In the genomic region with DNA sequence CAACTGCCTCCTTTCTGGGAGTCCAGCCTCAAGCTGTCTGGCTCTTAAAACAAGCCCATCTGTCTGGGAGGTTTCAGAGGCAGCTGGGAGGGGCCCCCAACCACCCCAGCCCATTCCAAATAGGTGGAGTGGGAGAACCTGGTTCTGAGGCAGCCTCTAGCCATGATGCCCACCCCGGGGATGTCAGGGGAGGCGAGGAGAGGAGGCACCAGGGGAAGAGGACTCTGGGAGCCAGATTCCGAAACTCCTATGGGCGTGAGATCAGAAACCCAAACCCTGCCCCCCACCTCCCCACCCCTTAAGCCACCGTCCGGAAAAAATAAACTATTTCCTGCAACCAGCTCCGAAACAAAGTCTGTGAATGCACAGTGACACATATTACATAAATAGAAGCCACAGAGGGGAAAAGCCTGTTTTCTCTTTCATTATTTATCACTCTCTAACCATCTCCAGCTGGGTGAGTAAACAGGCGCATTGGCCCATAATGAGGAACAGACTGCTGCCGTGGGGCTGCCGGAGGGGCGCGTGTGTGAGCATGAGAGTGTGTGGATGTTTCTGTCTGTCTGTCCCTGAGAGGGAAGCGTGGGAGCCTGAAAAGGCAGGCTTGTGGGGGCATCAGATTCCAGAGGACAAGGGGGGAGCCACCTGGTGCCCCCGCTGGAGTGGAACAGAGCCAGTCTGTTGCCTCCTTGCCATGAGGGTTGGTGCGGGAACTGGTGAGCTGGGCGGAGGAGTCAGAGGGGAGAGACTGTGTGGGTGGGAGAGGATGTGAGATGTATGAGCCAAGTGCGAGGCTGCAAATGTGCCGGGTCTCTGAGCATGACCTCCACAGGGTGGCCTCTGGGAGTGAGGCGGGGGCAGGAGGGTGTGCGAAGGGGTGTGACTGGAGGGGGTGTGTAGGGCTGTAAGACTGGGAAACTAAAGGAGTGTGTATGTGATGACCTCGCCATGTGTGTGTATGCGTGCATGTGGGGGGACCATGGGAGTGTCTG, we compare ENCODE assay signal across 8 cellular contexts. TPM values are rescaled to one million over a fixed set of nuclear protein-coding genes. Genes with fewer than 3 reads are reported as not detected.
DNase-seq lines count a peak whose midpoint lies in the region; ATAC-seq and TF ChIP-seq lines count a peak whose summit lies in the region.

No MANE protein-coding gene starts in this region.

- H3K4me1 ChIP-seq in KMS-11 (ENCODE audit: low read depth, poor library complexity, severe bottlenecking), result peaks cover 17% of the 10 kb centered on the region

- H3K79me2 ChIP-seq in KMS-11 (ENCODE audit: insufficient read depth, low read depth), result no peaks in the 10 kb centered on the region

- H3K27me3 Mint-ChIP-seq in activated CD4-positive, alpha-beta T cell treated with anti-CD3 and anti-CD28 coated beads, Interleukin-2, amount 10 ng/mL, durations not matched to agents 7 days and 5 days, result peaks cover 57% of the 10 kb centered on the region

- H3K9ac ChIP-seq in KMS-11, result no peak overlapping the region

- POLR2A ChIA-PET in activated CD4-positive, alpha-beta T cell treated with anti-CD3 and anti-CD28 coated beads, Interleukin-2, amount 10 ng/mL, durations not matched to agents 7 days and 5 days (lab: Charles Lee), result interaction anchor here (0.7 kb wide), 1 partner anchor 65 kb away, joined by 3 read pairs; no protein-coding TSS in a partner anchor

- H3K27ac Mint-ChIP-seq in activated CD4-positive, alpha-beta T cell treated with anti-CD3 and anti-CD28 coated beads, Interleukin-2, amount 10 ng/mL, durations not matched to agents 7 days and 5 days, result peak overlapping the region; percentile 81

- peak; percentile 85 for DNase-seq in GM12864 (ENCODE audit: low read depth)
- peak; percentile 61 for DNase-seq in activated CD4-positive, alpha-beta T cell treated with anti-CD3 and anti-CD28 coated beads, Interleukin-2, amount 10 ng/mL, durations not matched to agents 7 days and 5 days
- peak; percentile 36 for DNase-seq in epidermal melanocyte (ENCODE audit: insufficient read length, low spot score)
- peak; percentile 80 for DNase-seq in stimulated activated CD4-positive, alpha-beta T cell treated with anti-CD3 and anti-CD28 coated beads, Interleukin-4, amount 100 ng/mL, for 1 hour
- no peak for DNase-seq in SW 1271 (lab: John Stamatoyannopoulos, UW)
- DNase-seq in COLO829 (ENCODE audit: low spot score), result no peak

- peak overlapping the region; percentile 36 for H3K4me2 ChIP-seq in KMS-11

- peaks cover 31% of the 10 kb centered on the region for H3K4me1 Mint-ChIP-seq in activated CD4-positive, alpha-beta T cell treated with anti-CD3 and anti-CD28 coated beads, Interleukin-2, amount 10 ng/mL, durations not matched to agents 7 days and 5 days

- TF ChIP-seq CTCF in GM12864 (IDR thresholded peaks at IDR 0.05; ENCODE audit: low read depth, low read length, missing control alignments), result no peak
- no peak for TF ChIP-seq CTCF in KMS-11 (conservative IDR thresholded peaks at IDR 0.05; ENCODE audit: low read depth, low read length)

- no peaks in the 10 kb centered on the region for H3K9me3 Mint-ChIP-seq in activated CD4-positive, alpha-beta T cell treated with anti-CD3 and anti-CD28 coated beads, Interleukin-2, amount 10 ng/mL, durations not matched to agents 7 days and 5 days

- H3K4me3 ChIP-seq in GM12864 (ENCODE audit: low read depth, low read length), result peak overlapping the region; percentile 25
- H3K4me3 ChIP-seq in KMS-11 (IDR thresholded peaks at IDR 0.05; ENCODE audit: insufficient read depth, low read depth, low read length), result no peak overlapping the region

- H3K36me3 ChIP-seq in KMS-11 (ENCODE audit: insufficient read depth), result no peaks in the 10 kb centered on the region

- H3K27ac ChIP-seq in KMS-11, result no peak overlapping the region

- H4K20me1 ChIP-seq in KMS-11 (ENCODE audit: insufficient read depth), result no peaks in the 10 kb centered on the region

- ATAC-seq in GM21529 (IDR thresholded peaks at IDR 0.05; ENCODE audit: unreplicated experiment), result peak; percentile 85

- H2AFZ ChIP-seq in KMS-11 (ENCODE audit: low read depth), result no peak overlapping the region

- CTCF ChIA-PET in activated CD4-positive, alpha-beta T cell treated with anti-CD3 and anti-CD28 coated beads, Interleukin-2, amount 10 ng/mL, durations not matched to agents 7 days and 5 days (lab: Charles Lee), result interaction anchor here (0.6 kb wide), 1 partner anchor 1742 kb away, joined by 3 read pairs; no protein-coding TSS in a partner anchor

- H3K36me3 Mint-ChIP-seq in activated CD4-positive, alpha-beta T cell treated with anti-CD3 and anti-CD28 coated beads, Interleukin-2, amount 10 ng/mL, durations not matched to agents 7 days and 5 days (ENCODE audit: low read depth), result no peaks in the 10 kb centered on the region

- H3K27me3 ChIP-seq in KMS-11 (ENCODE audit: insufficient read depth, low read depth), result no peaks in the 10 kb centered on the region

- peak overlapping the region; percentile 64 for H3K4me3 Mint-ChIP-seq in activated CD4-positive, alpha-beta T cell treated with anti-CD3 and anti-CD28 coated beads, Interleukin-2, amount 10 ng/mL, durations not matched to agents 7 days and 5 days

RNA-seq across cellular contexts. Expression of gene FOXP4, which starts 14.3 kb away (rescaled TPM):
- total RNA-seq in activated CD4-positive, alpha-beta T cell treated with anti-CD3 and anti-CD28 coated beads, Interleukin-2, amount 10 ng/mL, durations not matched to agents 7 days and 5 days, result 1 to 10 TPM; 4.8 to 5.3 TPM

Comparison
In these comparisons a context has a peak if more than half of its experiments do, and no peak if none do; other contexts are left out.
1. DNase-seq: peak in GM12864 (single experiment), activated CD4-positive, alpha-beta T cell treated with anti-CD3 and anti-CD28 coated beads, Interleukin-2, amount 10 ng/mL, durations not matched to agents 7 days and 5 days (single experiment), epidermal melanocyte (single experiment) and stimulated activated CD4-positive, alpha-beta T cell treated with anti-CD3 and anti-CD28 coated beads, Interleukin-4, amount 100 ng/mL, for 1 hour (single experiment); none in SW 1271 (0 of 2) and COLO829 (single experiment).